In the genomic region with DNA sequence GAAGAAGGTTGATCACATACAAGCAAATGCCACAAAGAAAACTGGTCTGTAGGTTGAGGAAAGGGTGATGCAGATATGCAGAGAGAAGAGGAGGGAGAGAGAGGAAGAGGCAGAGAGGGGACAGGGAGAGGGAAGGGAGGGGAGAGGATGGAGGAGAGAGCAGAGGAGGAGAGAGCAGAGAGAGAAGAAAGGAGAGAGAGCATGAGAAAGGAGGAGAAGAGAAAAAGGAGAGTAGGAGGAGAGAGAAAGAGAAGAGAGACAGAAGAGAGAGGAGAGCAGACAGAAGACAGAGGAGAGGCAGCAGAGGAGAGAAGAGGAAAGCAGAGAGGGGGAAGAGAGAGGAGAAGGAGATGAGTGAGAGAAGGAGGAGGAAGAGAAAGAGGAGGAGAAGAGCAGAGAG, we compare ENCODE assay signal across 40 cellular contexts. TPM values are rescaled to one million over a fixed set of nuclear protein-coding genes. Genes with fewer than 3 reads are reported as not detected.
"Had no signal": no experiment of that assay in that cellular context is flagged by ENCODE, and none has a peak within 500 bp of the region (broad histone marks: within the 10 kb centered on the region; RNA-seq: fewer than 3 reads in every experiment).

No MANE protein-coding gene starts in this region.

- H3K36me3 Mint-ChIP-seq: activated CD4-positive, alpha-beta memory T cell treated with anti-CD3 and anti-CD28 coated beads for 36 hours; activated naive CD4-positive, alpha-beta T cell treated with anti-CD3 and anti-CD28 coated beads, Interleukin-2, amount 50 U/mL, for 72 hours; activated naive CD8-positive, alpha-beta T cell treated with anti-CD3 and anti-CD28 coated beads for 36 hours had no signal

- FAIRE-seq: astrocyte, bronchial epithelial cell, TTC549 had no signal

- H3K4me3 ChIP-seq: adrenal gland, body of pancreas, cardiac muscle cell had no signal

- H3K36me3 ChIP-seq: adrenal gland, brain microvascular endothelial cell, cardiac muscle cell had no signal

- DNase-seq: activated B cell treated with CpG ODN at 0.5 μM for 24 hours; activated CD4-positive, alpha-beta memory T cell treated with anti-CD3 and anti-CD28 coated beads for 36 hours; activated CD4-positive, alpha-beta T cell treated with anti-CD3 and anti-CD28 coated beads for 4 hours; activated CD4-positive, alpha-beta T cell treated with anti-CD3 and anti-CD28 coated beads, Interleukin-2, amount 10 ng/mL, durations not matched to agents 24 days and 14 days; activated CD4-positive, alpha-beta T cell treated with anti-CD3 and anti-CD28 coated beads, Interleukin-2, amount 50 U/mL, for 1 hour; activated CD4-positive, alpha-beta T cell treated with anti-CD3 and anti-CD28 coated beads, Interleukin-2, amount 50 U/mL, for 4 hours; activated CD4-positive, CD25-positive, alpha-beta regulatory T cell treated with anti-CD3 and anti-CD28 coated beads, Interleukin-2, amount 50 U/mL, for 72 hours; activated CD8-positive, alpha-beta memory T cell treated with anti-CD3 and anti-CD28 coated beads, Interleukin-2, amount 50 U/mL, for 4 hours; activated CD8-positive, alpha-beta T cell treated with anti-CD3 and anti-CD28 coated beads for 36 hours; activated effector memory CD4-positive, alpha-beta T cell treated with anti-CD3 and anti-CD28 coated beads, Interleukin-2, amount 50 U/mL, for 16 hours; activated gamma-delta T cell treated with Interleukin-2 at 50 U/mL for 16 hours; activated naive CD4-positive, alpha-beta T cell; activated naive CD4-positive, alpha-beta T cell treated with anti-CD3 and anti-CD28 coated beads for 36 hours; activated naive CD4-positive, alpha-beta T cell treated with anti-CD3 and anti-CD28 coated beads, Interleukin-2, amount 50 U/mL, for 16 hours; activated naive CD8-positive, alpha-beta T cell treated with anti-CD3 and anti-CD28 coated beads for 36 hours; activated T-cell treated with anti-CD3 and anti-CD28 coated beads for 4 hours; activated T-cell treated with anti-CD3 and anti-CD28 coated beads, Interleukin-2, amount 50 U/mL, for 1 hour; activated T-cell treated with anti-CD3 and anti-CD28 coated beads, Interleukin-2, amount 50 U/mL, for 4 hours; activated T-cell treated with anti-CD3 and anti-CD28 coated beads, Interleukin-2, amount 50 U/mL, for 72 hours; adrenal gland; amniotic stem cell; aorta; brain microvascular endothelial cell; caudate nucleus; cerebellar nuclear complex; T-helper 1 cell; T-helper 2 cell; T-helper 9 cell had no signal

- H3K9me3 ChIP-seq: adrenal gland, body of pancreas had no signal

- H3K9me3 Mint-ChIP-seq: activated B cell treated with CpG ODN at 0.5 μM for 24 hours; activated CD4-positive, alpha-beta memory T cell treated with anti-CD3 and anti-CD28 coated beads for 36 hours; activated CD4-positive, alpha-beta T cell treated with anti-CD3 and anti-CD28 coated beads, Interleukin-2, amount 10 ng/mL, durations not matched to agents 24 days and 14 days; activated CD8-positive, alpha-beta T cell treated with anti-CD3 and anti-CD28 coated beads for 36 hours; activated naive CD4-positive, alpha-beta T cell treated with anti-CD3 and anti-CD28 coated beads for 36 hours; activated naive CD4-positive, alpha-beta T cell treated with anti-CD3 and anti-CD28 coated beads, Interleukin-2, amount 50 U/mL, for 72 hours; activated naive CD8-positive, alpha-beta T cell treated with anti-CD3 and anti-CD28 coated beads for 36 hours; activated T-cell treated with anti-CD3 and anti-CD28 coated beads, Interleukin-2, amount 50 U/mL, for 4 hours; activated T-cell treated with anti-CD3 and anti-CD28 coated beads, Interleukin-2, amount 50 U/mL, for 72 hours; activated T-helper 1 cell treated with anti-CD3 and anti-CD28 coated beads, Interleukin-12 subunit alpha, Interleukin-12 subunit beta, Interleukin-2, Interleukin-4 antibody, amounts not matched to agents 30 ng/mL and 10 ng/mL and 1 ng/mL, durations not matched to agents 14 hours and 24 hours and 36 hours; activated T-helper 17 cell treated with anti-CD3 and anti-CD28 coated beads, Interleukin-2, amount 50 U/mL, for 72 hours; central memory CD8-positive, alpha-beta T cell; T-helper 1 cell treated with Interleukin-12 subunit alpha and Interleukin-12 subunit beta and Interleukin-4 antibody, amounts not matched to agents 30 μg/mL and 1 μg/mL, for 36 hours; T-helper 2 cell treated with Interferon-gamma antibody and Interleukin-4, amounts not matched to agents 5 μg/mL and 100 μg/mL, for 36 hours had no signal

- H3K27me3 ChIP-seq: adrenal gland, body of pancreas, brain microvascular endothelial cell had no signal

- H3K27ac ChIP-seq: adrenal gland, body of pancreas, brain microvascular endothelial cell, cardiac muscle cell, VCaP had no signal

- H3K27ac Mint-ChIP-seq: activated B cell treated with CpG ODN at 0.5 μM for 24 hours; activated CD4-positive, alpha-beta memory T cell treated with anti-CD3 and anti-CD28 coated beads for 36 hours; activated CD4-positive, alpha-beta T cell treated with anti-CD3 and anti-CD28 coated beads, Interleukin-2, amount 10 ng/mL, durations not matched to agents 24 days and 14 days; activated CD8-positive, alpha-beta T cell treated with anti-CD3 and anti-CD28 coated beads for 36 hours; activated naive CD4-positive, alpha-beta T cell treated with anti-CD3 and anti-CD28 coated beads for 36 hours; activated naive CD4-positive, alpha-beta T cell treated with anti-CD3 and anti-CD28 coated beads, Interleukin-2, amount 50 U/mL, for 72 hours; activated naive CD8-positive, alpha-beta T cell treated with anti-CD3 and anti-CD28 coated beads for 36 hours; activated T-cell treated with anti-CD3 and anti-CD28 coated beads, Interleukin-2, amount 50 U/mL, for 72 hours; activated T-helper 1 cell treated with anti-CD3 and anti-CD28 coated beads, Interleukin-12 subunit alpha, Interleukin-12 subunit beta, Interleukin-2, Interleukin-4 antibody, amounts not matched to agents 30 ng/mL and 10 ng/mL and 1 ng/mL, durations not matched to agents 14 hours and 24 hours and 36 hours; activated T-helper 17 cell treated with anti-CD3 and anti-CD28 coated beads, Interleukin-2, amount 50 U/mL, for 72 hours; T-helper 1 cell treated with Interleukin-12 subunit alpha and Interleukin-12 subunit beta and Interleukin-4 antibody, amounts not matched to agents 30 μg/mL and 1 μg/mL, for 36 hours; T-helper 2 cell treated with Interferon-gamma antibody and Interleukin-4, amounts not matched to agents 5 μg/mL and 100 μg/mL, for 36 hours had no signal

- H3K4me1 Mint-ChIP-seq: activated B cell treated with CpG ODN at 0.5 μM for 24 hours; activated CD4-positive, alpha-beta T cell treated with anti-CD3 and anti-CD28 coated beads, Interleukin-2, amount 10 ng/mL, durations not matched to agents 24 days and 14 days; activated naive CD8-positive, alpha-beta T cell treated with anti-CD3 and anti-CD28 coated beads for 36 hours; activated T-helper 17 cell treated with anti-CD3 and anti-CD28 coated beads, Interleukin-2, amount 50 U/mL, for 72 hours; central memory CD8-positive, alpha-beta T cell had no signal

- H3K27me3 Mint-ChIP-seq: activated B cell treated with CpG ODN at 0.5 μM for 24 hours; activated CD4-positive, alpha-beta T cell treated with anti-CD3 and anti-CD28 coated beads, Interleukin-2, amount 10 ng/mL, durations not matched to agents 24 days and 14 days; activated CD8-positive, alpha-beta T cell treated with anti-CD3 and anti-CD28 coated beads for 36 hours had no signal

- H3K4me1 ChIP-seq: adrenal gland had no signal

- ATAC-seq: activated CD8-positive, alpha-beta T cell treated with anti-CD3 and anti-CD28 coated beads for 36 hours; activated naive CD4-positive, alpha-beta T cell treated with anti-CD3 and anti-CD28 coated beads, Interleukin-2, amount 50 U/mL, for 72 hours; activated T-cell treated with anti-CD3 and anti-CD28 coated beads, Interleukin-2, amount 50 U/mL, for 4 hours; activated T-cell treated with anti-CD3 and anti-CD28 coated beads, Interleukin-2, amount 50 U/mL, for 72 hours; activated T-helper 17 cell treated with anti-CD3 and anti-CD28 coated beads, Interleukin-2, amount 50 U/mL, for 72 hours; body of pancreas had no signal

- H3K4me3 Mint-ChIP-seq: activated B cell treated with CpG ODN at 0.5 μM for 24 hours; activated CD4-positive, alpha-beta memory T cell treated with anti-CD3 and anti-CD28 coated beads for 36 hours; activated CD4-positive, alpha-beta T cell treated with anti-CD3 and anti-CD28 coated beads, Interleukin-2, amount 10 ng/mL, durations not matched to agents 24 days and 14 days; activated CD8-positive, alpha-beta T cell treated with anti-CD3 and anti-CD28 coated beads for 36 hours; activated naive CD4-positive, alpha-beta T cell treated with anti-CD3 and anti-CD28 coated beads for 36 hours; activated naive CD8-positive, alpha-beta T cell treated with anti-CD3 and anti-CD28 coated beads for 36 hours; activated T-cell treated with anti-CD3 and anti-CD28 coated beads, Interleukin-2, amount 50 U/mL, for 4 hours; activated T-cell treated with anti-CD3 and anti-CD28 coated beads, Interleukin-2, amount 50 U/mL, for 72 hours; activated T-helper 1 cell treated with anti-CD3 and anti-CD28 coated beads, Interleukin-12 subunit alpha, Interleukin-12 subunit beta, Interleukin-2, Interleukin-4 antibody, amounts not matched to agents 30 ng/mL and 10 ng/mL and 1 ng/mL, durations not matched to agents 14 hours and 24 hours and 36 hours; activated T-helper 17 cell treated with anti-CD3 and anti-CD28 coated beads, Interleukin-2, amount 50 U/mL, for 72 hours; central memory CD8-positive, alpha-beta T cell; T-helper 1 cell treated with Interleukin-12 subunit alpha and Interleukin-12 subunit beta and Interleukin-4 antibody, amounts not matched to agents 30 μg/mL and 1 μg/mL, for 36 hours; T-helper 2 cell treated with Interferon-gamma antibody and Interleukin-4, amounts not matched to agents 5 μg/mL and 100 μg/mL, for 36 hours had no signal

RNA-seq across cellular contexts. Expression of gene STXBP6, which starts 59.2 kb away (rescaled TPM):
- total RNA-seq: activated CD4-positive, alpha-beta memory T cell treated with anti-CD3 and anti-CD28 coated beads for 36 hours; activated CD4-positive, alpha-beta T cell treated with anti-CD3 and anti-CD28 coated beads, Interleukin-2, amount 10 ng/mL, durations not matched to agents 24 days and 14 days; activated CD8-positive, alpha-beta T cell treated with anti-CD3 and anti-CD28 coated beads for 36 hours; activated naive CD4-positive, alpha-beta T cell treated with anti-CD3 and anti-CD28 coated beads for 36 hours; activated naive CD8-positive, alpha-beta T cell treated with anti-CD3 and anti-CD28 coated beads for 36 hours; activated T-cell treated with anti-CD3 and anti-CD28 coated beads, Interleukin-2, amount 50 U/mL, for 72 hours; activated T-helper 1 cell treated with anti-CD3 and anti-CD28 coated beads, Interleukin-12 subunit alpha, Interleukin-12 subunit beta, Interleukin-2, Interleukin-4 antibody, amounts not matched to agents 30 ng/mL and 10 ng/mL and 1 ng/mL, durations not matched to agents 14 hours and 24 hours and 36 hours; activated T-helper 17 cell treated with anti-CD3 and anti-CD28 coated beads, Interleukin-2, amount 50 U/mL, for 72 hours; bronchial epithelial cell had no signal
